ENCODE assay signal across 1 cellular context in genomic region chr16:8346291-8346690, GRCh38.
TF ChIP-seq lines count a peak whose summit lies in the region.

No MANE protein-coding gene starts in this region.

TF ChIP-seq in SK-N-SH treated with all-trans-retinoic acid at 6 μM for 48 hours, 23 proteins besides CTCF, POLR2A, EP300 and RAD21 (continued from another document):
- no peak for TF ChIP-seq TSHZ2 (CRISPR knock-in tag; IDR thresholded peaks at IDR 0.05)
- no peak for TF ChIP-seq SNAI2 (CRISPR knock-in tag; IDR thresholded peaks at IDR 0.05)
- TF ChIP-seq ZNF8 (CRISPR knock-in tag; IDR thresholded peaks at IDR 0.05) = no peak
- TF ChIP-seq ZFP30 (CRISPR knock-in tag; IDR thresholded peaks at IDR 0.05) = no peak
- TF ChIP-seq BACH2 (CRISPR knock-in tag; IDR thresholded peaks at IDR 0.05; ENCODE audit: borderline replicate concordance) = no peak
- TF ChIP-seq GLIS3 (CRISPR knock-in tag; IDR thresholded peaks at IDR 0.05) = no peak
- TF ChIP-seq ARNTL (CRISPR knock-in tag; IDR thresholded peaks at IDR 0.05; ENCODE audit: borderline replicate concordance, low read depth) = no peak
TF ChIP-seq in SK-N-SH treated with all-trans-retinoic acid at 6 μM for 48 hours: peak in this region for 0.
